18 cellular contexts compared by ENCODE assay signal in genomic region chr3:73459711-73460110, GRCh38.
"Had no signal": no experiment of that assay in that cellular context is flagged by ENCODE, and none has a peak within 500 bp of the region (broad histone marks: within the 10 kb centered on the region; RNA-seq: fewer than 3 reads in every experiment).

No MANE protein-coding gene starts in this region.

- ATAC-seq: foreskin keratinocyte; gastroesophageal sphincter; heart left ventricle; left cardiac atrium; left lung; left ventricle myocardium superior; lower lobe of right lung; naive thymus-derived CD4-positive, alpha-beta T cell; natural killer cell had no signal

- H3K4me1 ChIP-seq: foreskin keratinocyte, left lung had no signal

- H3K9me3 ChIP-seq: esophagus muscularis mucosa, gastroesophageal sphincter, heart left ventricle, left lung, lower lobe of right lung had no signal

- H3K36me3 ChIP-seq: esophagus muscularis mucosa, gastroesophageal sphincter, heart left ventricle, left lung, lower lobe of right lung had no signal

- H3K27me3 ChIP-seq: dorsolateral prefrontal cortex, esophagus muscularis mucosa, foreskin keratinocyte, gastroesophageal sphincter, heart left ventricle, left lung had no signal

- DNase-seq: dermis blood vessel endothelial cell; dorsolateral prefrontal cortex; effector CD4-positive, alpha-beta T cell; effector memory CD4-positive, alpha-beta T cell; foreskin keratinocyte; heart left ventricle; hippocampal formation; left cardiac atrium; left lung; left ventricle myocardium superior; lower lobe of right lung; mesendoderm; midbrain; naive thymus-derived CD4-positive, alpha-beta T cell; natural killer cell had no signal

- H3K4me3 ChIP-seq: coronary artery, dorsolateral prefrontal cortex, esophagus muscularis mucosa, gastroesophageal sphincter, heart left ventricle, left lung, lower lobe of right lung had no signal
